20 cellular contexts compared by ENCODE assay signal in genomic region chr12:108193493-108193892, GRCh38.
"Had no signal": no experiment of that assay in that cellular context is flagged by ENCODE, and none has a peak within 500 bp of the region (broad histone marks: within the 10 kb centered on the region; RNA-seq: fewer than 3 reads in every experiment).

No MANE protein-coding gene starts in this region.

- H3K9me3 ChIP-seq: stomach, suprapubic skin, testis, thoracic aorta, thyroid gland, transverse colon, upper lobe of left lung, upper lobe of right lung, uterus had no signal

- ATAC-seq: stimulated activated effector memory CD8-positive, alpha-beta T cell treated with anti-CD3 and anti-CD28 coated beads, Interleukin-12 subunit alpha, Interleukin-12 subunit beta, amount 100 ng/mL, for 72 hours; stimulated activated naive CD8-positive, alpha-beta T cell treated with anti-CD3 and anti-CD28 coated beads, Interleukin-15, amount 100 ng/mL, for 72 hours; stimulated activated naive CD8-positive, alpha-beta T cell treated with anti-CD3 and anti-CD28 coated beads, Interleukin-15, Interleukin-2, amounts not matched to agents 100 U/mL and 50 U/mL, for 24 hours had no signal

- DNase-seq: stimulated activated CD4-positive, alpha-beta T cell treated with anti-CD3 and anti-CD28 coated beads, Interleukin-4, amount 100 ng/mL, for 1 hour; stimulated activated CD4-positive, alpha-beta T cell treated with anti-CD3 and anti-CD28 coated beads, Interleukin-4, amount 100 ng/mL, for 4 hours; stimulated activated naive B cell treated with anti-CD40 and anti-IgM and Interleukin-4, amounts not matched to agents 10 μg/mL and 1 μg/mL and 100 μg/mL, for 72 hours; stimulated activated naive CD4-positive, alpha-beta T cell; stimulated activated naive CD4-positive, alpha-beta T cell treated with Interleukin-2 at 50 U/mL for 16 hours; stomach; tibial artery; transverse colon; upper lobe of left lung; upper lobe of right lung had no signal

- H3K36me3 ChIP-seq: suprapubic skin, thoracic aorta, tibial artery, tibial nerve, transverse colon, upper lobe of left lung, upper lobe of right lung, uterus had no signal

- H3K27ac ChIP-seq: stomach, suprapubic skin, testis, thoracic aorta, tibial artery, tibial nerve, transverse colon, upper lobe of left lung, upper lobe of right lung, uterus had no signal

- H3K4me3 ChIP-seq: stomach, suprapubic skin, testis, thoracic aorta, thyroid gland, tibial artery, tibial nerve, transverse colon, upper lobe of left lung, upper lobe of right lung, uterus had no signal

- H3K27me3 ChIP-seq: testis, thyroid gland, tibial artery, tibial nerve, transverse colon, upper lobe of left lung, uterus had no signal

- H3K4me1 ChIP-seq: suprapubic skin, upper lobe of left lung, upper lobe of right lung, uterus had no signal

- FAIRE-seq: urothelium cell line had no signal
